13 cellular contexts compared by ENCODE assay signal in the genomic region with DNA sequence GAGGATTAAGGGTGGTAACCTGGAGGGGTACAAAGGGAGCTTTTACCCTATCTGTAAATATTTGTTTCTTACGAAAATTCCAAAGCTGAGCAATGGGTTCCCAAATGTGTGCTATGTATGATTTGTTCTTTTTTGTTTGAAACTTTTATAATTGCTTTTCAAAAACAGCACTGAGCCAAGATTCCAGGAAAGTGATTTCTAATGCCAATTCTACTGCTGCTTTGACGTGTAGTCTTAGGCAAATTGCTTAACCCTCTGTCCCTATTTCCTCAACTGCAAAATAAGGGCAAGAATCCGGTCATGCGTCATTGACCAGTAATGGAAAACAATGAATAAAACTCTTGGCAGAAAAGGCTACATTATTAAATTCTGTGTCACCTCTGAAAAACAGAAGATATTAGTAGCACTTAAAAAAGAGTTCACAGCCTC.
DNase-seq lines count a peak whose midpoint lies in the region; ATAC-seq lines count a peak whose summit lies in the region.
"Had no signal": no experiment of that assay in that cellular context is flagged by ENCODE, and none has a peak within 500 bp of the region (broad histone marks: within the 10 kb centered on the region; RNA-seq: fewer than 3 reads in every experiment).

No MANE protein-coding gene starts in this region.

- H3K4me3 ChIP-seq in aorta (ENCODE audit: low read length in 2 of 2), result no peak overlapping the region
- H3K4me3 ChIP-seq: GM12878 had no signal

- intact Hi-C loops in Right ventricle myocardium inferior (cut with DNase I), result no loop called here
- intact Hi-C loops in cardiac septum (cut with DNase I), result no loop called here
- intact Hi-C loops in aorta (cut with DNase I), result loop anchor here (5.0 to 10.0 kb wide), 2 partner anchors 446 to 744 kb away; no protein-coding TSS in a partner anchor

- H3K27ac ChIP-seq in epithelial cell of prostate (peak overlapping the region; percentile 87), aorta (ENCODE audit: low read depth in 1 of 2, low read length in 2 of 2) (peak overlapping the region; percentile 92 to 97)
- H3K27ac ChIP-seq: 22Rv1, HL-60 had no signal

- H3K9me3 ChIP-seq in aorta (ENCODE audit: control insufficient read depth, low read length), result no peaks in the 10 kb centered on the region

- DNase-seq in Right ventricle myocardium inferior (ENCODE audit: missing footprints) (no peak), cardiac septum (ENCODE audit: low spot score) (no peak), epithelial cell of prostate (ENCODE audit: low read depth, low spot score) (peak; percentile 51), lung microvascular endothelial cell (ENCODE audit: low read depth in 2 of 2) (peak; percentile 96), aorta (no peak)
- no peak for DNase-seq in stimulated activated naive CD4-positive, alpha-beta T cell treated with Interleukin-2 at 50 U/mL for 16 hours (lab: John Stamatoyannopoulos, UW)
- DNase-seq in activated T-cell treated with anti-CD3 and anti-CD28 coated beads, Interleukin-2, amount 50 U/mL, for 1 hour, result no peak
- DNase-seq: activated gamma-delta T cell, hippocampal formation had no signal

- WGBS in aorta, 2 donors, result 7 to 9% methylated on average over 4 of the region's 4 CpGs

- no peaks in the 10 kb centered on the region for H3K27me3 ChIP-seq in aorta (ENCODE audit: control insufficient read depth in 1 of 2, insufficient read depth in 2 of 2, low read length in 1 of 2)

- ATAC-seq in Right ventricle myocardium inferior, result peak; percentile 70
- ATAC-seq in aorta (ENCODE audit: low FRiP score), result peak; percentile 88
- ATAC-seq in GM21381 (IDR thresholded peaks at IDR 0.05; ENCODE audit: unreplicated experiment), result no peak

- H3K36me3 ChIP-seq in aorta (ENCODE audit: control insufficient read depth in 1 of 2, insufficient read depth in 2 of 2, low read length in 1 of 2), result no peaks in the 10 kb centered on the region

- H3K4me1 ChIP-seq in aorta (ENCODE audit: control insufficient read depth in 1 of 2, insufficient read depth in 2 of 2, low read length in 2 of 2), result no peaks in the 10 kb centered on the region

Comparison
In these comparisons a context has a peak if more than half of its experiments do, and no peak if none do; other contexts are left out.
1. DNase-seq: peak in epithelial cell of prostate (single experiment) and lung microvascular endothelial cell (2 of 2); none in Right ventricle myocardium inferior (single experiment), cardiac septum (single experiment), aorta (0 of 2), stimulated activated naive CD4-positive, alpha-beta T cell treated with Interleukin-2 at 50 U/mL for 16 hours (single experiment) and activated T-cell treated with anti-CD3 and anti-CD28 coated beads, Interleukin-2, amount 50 U/mL, for 1 hour (single experiment).
2. intact Hi-C loops: an anchor here in aorta (5.0 to 10.0 kb wide); none called in Right ventricle myocardium inferior and cardiac septum.